ENCODE assay signal across 9 cellular contexts in genomic region chr10:33155720-33156638, GRCh38.
DNase-seq lines count a peak whose midpoint lies in the region; ATAC-seq and TF ChIP-seq lines count a peak whose summit lies in the region.
"Had no signal": no experiment of that assay in that cellular context is flagged by ENCODE, and none has a peak within 500 bp of the region (broad histone marks: within the 10 kb centered on the region; RNA-seq: fewer than 3 reads in every experiment).

No MANE protein-coding gene starts in this region.

- H4K20me1 ChIP-seq in GM23338 (replicated peaks; ENCODE audit: insufficient read depth) (no peaks in the 10 kb centered on the region), Karpas-422 (ENCODE audit: insufficient read depth, low read depth, low read length) (no peaks in the 10 kb centered on the region)

- no peaks in the 10 kb centered on the region for H3K36me3 ChIP-seq in GM23338 (ENCODE audit: insufficient read depth)
- no peaks in the 10 kb centered on the region for H3K36me3 ChIP-seq in Karpas-422 (ENCODE audit: insufficient read depth, low read length)
- H3K36me3 ChIP-seq in left ventricle myocardium inferior: no peaks in the 10 kb centered on the region
- no peaks in the 10 kb centered on the region for H3K36me3 ChIP-seq in thoracic aorta
- H3K36me3 ChIP-seq: HAP-1 had no signal

- H3K9ac ChIP-seq in Karpas-422 (ENCODE audit: low read length): no peak overlapping the region

- H3K9me3 ChIP-seq in Karpas-422 (ENCODE audit: low read length) (no peaks in the 10 kb centered on the region), left ventricle myocardium inferior (replicated peaks) (no peaks in the 10 kb centered on the region), thoracic aorta (no peaks in the 10 kb centered on the region)
- H3K9me3 ChIP-seq: HAP-1 had no signal

- H3K4me1 ChIP-seq in GM23338 (ENCODE audit: insufficient read depth) (peaks cover 7% of the 10 kb centered on the region), Karpas-422 (ENCODE audit: low read length) (peaks cover 44% of the 10 kb centered on the region), left ventricle myocardium inferior (peaks cover 29% of the 10 kb centered on the region), thoracic aorta (ENCODE audit: control insufficient read depth in 1 of 2, low read depth in 2 of 2) (peaks cover 12 to 15% of the 10 kb centered on the region in 2 donors)
- H3K4me1 ChIP-seq: HAP-1 had no signal

- no peak overlapping the region for H3K4me3 ChIP-seq in GM23338
- H3K4me3 ChIP-seq in Karpas-422 (ENCODE audit: low read length): no peak overlapping the region
- H3K4me3 ChIP-seq in left ventricle myocardium inferior: no peak overlapping the region
- no peak overlapping the region for H3K4me3 ChIP-seq in thoracic aorta
- H3K4me3 ChIP-seq: HAP-1 had no signal

- no peak overlapping the region for H3K4me3 Mint-ChIP-seq in GM23338

- peaks cover 15% of the 10 kb centered on the region for H3K4me1 Mint-ChIP-seq in GM23338

- H3K79me2 ChIP-seq in GM23338 (replicated peaks; ENCODE audit: insufficient read depth) (no peaks in the 10 kb centered on the region), Karpas-422 (ENCODE audit: low read length) (no peaks in the 10 kb centered on the region)

- H3K9me3 Mint-ChIP-seq in GM23338: no peaks in the 10 kb centered on the region; the same call in 2 of the 3 replicates

- H3K27ac ChIP-seq in GM23338 (ENCODE audit: low read depth): no peak overlapping the region
- no peak overlapping the region for H3K27ac ChIP-seq in Karpas-422 (ENCODE audit: low read length)
- peak overlapping the region; percentile 76 for H3K27ac ChIP-seq in left ventricle myocardium inferior (replicated peaks)
- H3K27ac ChIP-seq in thoracic aorta: no peak overlapping the region

- H3K4me2 ChIP-seq in GM23338 (no peak overlapping the region), Karpas-422 (ENCODE audit: low read depth, low read length, poor library complexity, severe bottlenecking) (no peak overlapping the region)

- DNase-seq in Right ventricle myocardium superior: no peak
- DNase-seq in left ventricle myocardium superior: no peak
- DNase-seq in GM23338 (ENCODE audit: low spot score): peak; percentile 71
- DNase-seq in Karpas-422: peak; percentile 84
- peak; percentile 47 for DNase-seq in activated CD4-positive, alpha-beta T cell treated with anti-CD3 and anti-CD28 coated beads for 48 hours
- DNase-seq in left ventricle myocardium inferior: no peak
- DNase-seq in thoracic aorta (ENCODE audit: low spot score): no peak
- DNase-seq in NCI-H1105 treated with DMSO at 0.1 percent for 48 hours (lab: John Stamatoyannopoulos, UW): no peak

- intact Hi-C loops in Right ventricle myocardium superior (cut with DNase I): no loop called here
- intact Hi-C loops in left ventricle myocardium superior (cut with micrococcal nuclease): no loop called here
- intact Hi-C loops in left ventricle myocardium inferior (cut with micrococcal nuclease): no loop called here

- H3K27me3 ChIP-seq in GM23338 (ENCODE audit: insufficient read depth) (no peaks in the 10 kb centered on the region), Karpas-422 (ENCODE audit: low read length) (peaks cover 2% of the 10 kb centered on the region; the same call in 1 of the 2 replicates), left ventricle myocardium inferior (ENCODE audit: low read depth) (no peaks in the 10 kb centered on the region), thoracic aorta (replicated peaks; ENCODE audit: insufficient read depth) (no peaks in the 10 kb centered on the region)

- H3K27ac Mint-ChIP-seq in GM23338: no peak overlapping the region

- H3K27me3 Mint-ChIP-seq in GM23338 (ENCODE audit: insufficient read depth, low read depth, poor library complexity): peaks cover 4% of the 10 kb centered on the region

- H3F3A ChIP-seq in GM23338 (replicated peaks; ENCODE audit: low read depth): no peaks in the 10 kb centered on the region

- peaks cover 10% of the 10 kb centered on the region; the same call in 1 of the 2 replicates for H3K9me2 ChIP-seq in GM23338 (ENCODE audit: insufficient read depth)
- H3K9me2 ChIP-seq in Karpas-422 (replicated peaks; ENCODE audit: insufficient read depth, low read length): no peaks in the 10 kb centered on the region

- ATAC-seq in Right ventricle myocardium superior (ENCODE audit: poor library complexity) (peak; percentile 45), left ventricle myocardium superior (no peak), GM23338 (peak; percentile 78), thoracic aorta (ENCODE audit: insufficient number of reproducible peaks, low FRiP score, low read depth) (no peak)

- H2AFZ ChIP-seq in GM23338 (0 out of 2 replicates have a peak overlapping the region, but pooled peaks have one; percentile 14), Karpas-422 (ENCODE audit: low read length) (no peak overlapping the region)

- TF ChIP-seq CTCF in GM23338 (conservative IDR thresholded peaks at IDR 0.05; ENCODE audit: low read depth in 2 of 2) (peak; percentile 77 to 80), left ventricle myocardium inferior (IDR thresholded peaks at IDR 0.05; ENCODE audit: borderline replicate concordance) (peak; percentile 59), thoracic aorta (IDR thresholded peaks at IDR 0.05) (peak; percentile 21)

- no peaks in the 10 kb centered on the region for H3K36me3 Mint-ChIP-seq in GM23338 (ENCODE audit: low read depth)

TF ChIP-seq in GM23338, 12 proteins besides CTCF, POLR2A, EP300 and RAD21:
- TF ChIP-seq ETS1 (IDR thresholded peaks at IDR 0.05) (no peak), STAT1 (IDR thresholded peaks at IDR 0.05; ENCODE audit: unreplicated experiment) (no peak), REST (IDR thresholded peaks at IDR 0.05; ENCODE audit: unreplicated experiment) (no peak), JUNB (IDR thresholded peaks at IDR 0.05; ENCODE audit: unreplicated experiment) (no peak), EZH2 (IDR thresholded peaks at IDR 0.05; ENCODE audit: low read depth, unreplicated experiment) (no peak), EZH2phosphoT487 (IDR thresholded peaks at IDR 0.05; ENCODE audit: unreplicated experiment) (no peak), NANOG (IDR thresholded peaks at IDR 0.05; ENCODE audit: borderline replicate concordance) (no peak), POLR2AphosphoS5 (IDR thresholded peaks at IDR 0.05; ENCODE audit: low read depth) (no peak), ZNF114 (CRISPR knock-in tag; IDR thresholded peaks at IDR 0.05) (no peak)

Comparison
In these comparisons a context has a peak if more than half of its experiments do, and no peak if none do; other contexts are left out.
1. ATAC-seq: peak in Right ventricle myocardium superior (single experiment) and GM23338 (single experiment); none in left ventricle myocardium superior (single experiment) and thoracic aorta (single experiment).
2. DNase-seq: peak in GM23338 (single experiment), Karpas-422 (single experiment) and activated CD4-positive, alpha-beta T cell treated with anti-CD3 and anti-CD28 coated beads for 48 hours (single experiment); none in Right ventricle myocardium superior (single experiment), left ventricle myocardium superior (single experiment), left ventricle myocardium inferior (single experiment), thoracic aorta (single experiment) and NCI-H1105 treated with DMSO at 0.1 percent for 48 hours (single experiment).
3. CTCF ChIP-seq: peak in every context shown above with its lines; median percentile 78 in GM23338; 59 in left ventricle myocardium inferior; 21 in thoracic aorta.